In genomic region chr2:181420259-181421130, GRCh38 we compare ENCODE assay signal across 1 cellular context.
TF ChIP-seq lines count a peak whose summit lies in the region.

No MANE protein-coding gene starts in this region.

TF ChIP-seq in H1, 55 proteins besides CTCF, POLR2A, EP300 and RAD21:
- TF ChIP-seq KDM1A (IDR thresholded peaks at IDR 0.05; ENCODE audit: borderline replicate concordance, low read length): no peak
- no peak for TF ChIP-seq YY1 (IDR thresholded peaks at IDR 0.05; ENCODE audit: low read depth, low read length)
- no peak for TF ChIP-seq EZH2 (IDR thresholded peaks at IDR 0.05; ENCODE audit: low read depth, low read length, severe bottlenecking)
